Comparison of ENCODE assay signal across 12 cellular contexts in the genomic region with DNA sequence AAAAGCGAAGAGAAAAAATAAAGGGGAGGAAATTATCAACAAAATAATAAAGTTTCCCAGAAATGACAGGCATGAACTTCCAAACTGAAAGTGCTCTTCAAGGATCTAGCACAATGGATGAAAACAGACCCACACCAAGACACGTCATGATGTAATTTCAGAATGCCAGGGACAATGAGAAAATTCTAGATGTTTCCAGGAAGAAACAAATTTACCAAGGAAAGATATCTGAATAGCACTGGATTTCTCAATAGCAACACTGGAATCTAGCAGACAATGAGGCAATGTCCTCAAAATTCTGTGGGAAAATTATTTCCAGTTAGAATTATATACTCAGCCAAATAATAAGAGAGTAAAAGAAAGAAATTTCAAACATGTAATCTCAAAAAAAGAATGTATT. TPM values are rescaled to one million over a fixed set of nuclear protein-coding genes. Genes with fewer than 3 reads are reported as not detected.
DNase-seq lines count a peak whose midpoint lies in the region; ATAC-seq and TF ChIP-seq lines count a peak whose summit lies in the region.
"Had no signal": no experiment of that assay in that cellular context is flagged by ENCODE, and none has a peak within 500 bp of the region (broad histone marks: within the 10 kb centered on the region; RNA-seq: fewer than 3 reads in every experiment).

No MANE protein-coding gene starts in this region.

- TF ChIP-seq POLR2A in right lobe of liver (IDR thresholded peaks at IDR 0.05): no peak

- H3K4me3 Mint-ChIP-seq in progenitor cell of endocrine pancreas (ENCODE audit: low read depth): no peak overlapping the region
- H3K4me3 Mint-ChIP-seq: natural killer cell had no signal

- H3K4me1 Mint-ChIP-seq in progenitor cell of endocrine pancreas (ENCODE audit: low read depth): peaks cover 11% of the 10 kb centered on the region
- H3K4me1 Mint-ChIP-seq: natural killer cell had no signal

- H4K20me1 ChIP-seq in hepatocyte (ENCODE audit: insufficient read depth, poor library complexity, severe bottlenecking): peaks cover 22% of the 10 kb centered on the region

- H3K79me2 ChIP-seq in hepatocyte: peaks cover 96% of the 10 kb centered on the region

- H3K4me2 ChIP-seq in hepatocyte: no peak overlapping the region

- H3K9me3 ChIP-seq in right lobe of liver (no peaks in the 10 kb centered on the region), hepatocyte (ENCODE audit: low read depth) (no peaks in the 10 kb centered on the region)

- H3K27ac Mint-ChIP-seq in progenitor cell of endocrine pancreas: peak overlapping the region; percentile 2
- H3K27ac Mint-ChIP-seq: natural killer cell had no signal

- H2AFZ ChIP-seq in hepatocyte: no peak overlapping the region

- DNase-seq in AG10803 (ENCODE audit: low read depth) (peak; percentile 93), astrocyte of the hippocampus (ENCODE audit: low read depth, low spot score) (peak; percentile 29), fibroblast of villous mesenchyme (ENCODE audit: low read depth) (peak; percentile 52), progenitor cell of endocrine pancreas (ENCODE audit: low spot score, unreplicated experiment) (no peak), right lobe of liver (no peak), hepatocyte (ENCODE audit: low spot score) (no peak)
- DNase-seq: activated CD4-positive, alpha-beta T cell treated with anti-CD3 and anti-CD28 coated beads, Interleukin-2, amount 50 U/mL, for 1 hour; natural killer cell; stimulated activated CD4-positive, alpha-beta T cell treated with anti-CD3 and anti-CD28 coated beads, Interleukin-15, amount 100 ng/mL, for 24 hours had no signal

- TF ChIP-seq CTCF in AG10803 (conservative IDR thresholded peaks at IDR 0.05; ENCODE audit: low read length) (no peak), fibroblast of villous mesenchyme (IDR thresholded peaks at IDR 0.05; ENCODE audit: insufficient read depth, low read depth, low read length) (no peak), progenitor cell of endocrine pancreas (IDR thresholded peaks at IDR 0.05; ENCODE audit: unreplicated experiment) (no peak), right lobe of liver (IDR thresholded peaks at IDR 0.05) (no peak), hepatocyte (IDR thresholded peaks at IDR 0.05; ENCODE audit: poor library complexity) (no peak)

- H3K9me3 Mint-ChIP-seq in progenitor cell of endocrine pancreas (ENCODE audit: low read depth): no peaks in the 10 kb centered on the region
- H3K9me3 Mint-ChIP-seq: natural killer cell had no signal

- H3K4me1 ChIP-seq in right lobe of liver (no peaks in the 10 kb centered on the region), hepatocyte (ENCODE audit: insufficient read depth) (no peaks in the 10 kb centered on the region)

- H3K27me3 Mint-ChIP-seq in progenitor cell of endocrine pancreas: no peaks in the 10 kb centered on the region

- H3K36me3 Mint-ChIP-seq in progenitor cell of endocrine pancreas (ENCODE audit: insufficient read depth): no peaks in the 10 kb centered on the region
- H3K36me3 Mint-ChIP-seq: natural killer cell had no signal

- H3K27ac ChIP-seq in right lobe of liver (no peak overlapping the region), hepatocyte (no peak overlapping the region)
- H3K27ac ChIP-seq: cardiac muscle cell had no signal

- H3K27me3 ChIP-seq in right lobe of liver: no peaks in the 10 kb centered on the region
- H3K27me3 ChIP-seq in hepatocyte: no peaks in the 10 kb centered on the region
- H3K27me3 ChIP-seq: cardiac muscle cell had no signal

- intact Hi-C loops in right lobe of liver (cut with DNase I): no loop called here

- 55% methylated on average over 2 of the region's 2 CpGs for WGBS in right lobe of liver (ENCODE audit: insufficient coverage, low coverage, low lambda C conversion rate, missing lambda C conversion rate)
- WGBS in hepatocyte (ENCODE audit: low lambda C conversion rate, missing lambda C conversion rate): 88% methylated on average over 2 of the region's 2 CpGs

- no peak overlapping the region for H3K4me3 ChIP-seq in AG10803 (ENCODE audit: low read length)
- no peak overlapping the region for H3K4me3 ChIP-seq in fibroblast of villous mesenchyme (ENCODE audit: low read depth, low read length)
- no peak overlapping the region for H3K4me3 ChIP-seq in right lobe of liver
- no peak overlapping the region for H3K4me3 ChIP-seq in hepatocyte
- H3K4me3 ChIP-seq: cardiac muscle cell had no signal

- no peak for ATAC-seq in right lobe of liver
- ATAC-seq in HG03045 (IDR thresholded peaks at IDR 0.05; ENCODE audit: unreplicated experiment): no peak
- ATAC-seq in HG03097 (IDR thresholded peaks at IDR 0.05; ENCODE audit: low FRiP score, unreplicated experiment): no peak
- ATAC-seq: natural killer cell had no signal

- H3K36me3 ChIP-seq in right lobe of liver (no peaks in the 10 kb centered on the region), hepatocyte (replicated peaks; ENCODE audit: insufficient read depth, low read depth) (no peaks in the 10 kb centered on the region)
- H3K36me3 ChIP-seq: cardiac muscle cell had no signal

- no peaks in the 10 kb centered on the region for H3K9me2 ChIP-seq in hepatocyte (replicated peaks; ENCODE audit: insufficient read depth)

RNA-seq across cellular contexts. Expression of gene DENND5A, which starts 46.0 kb away (rescaled TPM):
- 152 and 158 TPM in 2 replicates for total RNA-seq in fibroblast of villous mesenchyme
- 74.6 and 75.3 TPM in 2 replicates for total RNA-seq in progenitor cell of endocrine pancreas
- 10 to 100 TPM; 14.4 to 38.7 (median 20.4) TPM for total RNA-seq in right lobe of liver
- total RNA-seq in hepatocyte: 45.3 and 56.4 TPM in 2 replicates
- polyA plus RNA-seq in hepatocyte: 29.7 and 29.9 TPM in 2 replicates

Comparison
In these comparisons a context has a peak if more than half of its experiments do, and no peak if none do; other contexts are left out.
1. DNase-seq: peak in AG10803 (single experiment), astrocyte of the hippocampus (single experiment) and fibroblast of villous mesenchyme (single experiment); none in progenitor cell of endocrine pancreas (single experiment), right lobe of liver (0 of 3) and hepatocyte (single experiment).